ENCODE assay signal across 1 cellular context in the genomic region with DNA sequence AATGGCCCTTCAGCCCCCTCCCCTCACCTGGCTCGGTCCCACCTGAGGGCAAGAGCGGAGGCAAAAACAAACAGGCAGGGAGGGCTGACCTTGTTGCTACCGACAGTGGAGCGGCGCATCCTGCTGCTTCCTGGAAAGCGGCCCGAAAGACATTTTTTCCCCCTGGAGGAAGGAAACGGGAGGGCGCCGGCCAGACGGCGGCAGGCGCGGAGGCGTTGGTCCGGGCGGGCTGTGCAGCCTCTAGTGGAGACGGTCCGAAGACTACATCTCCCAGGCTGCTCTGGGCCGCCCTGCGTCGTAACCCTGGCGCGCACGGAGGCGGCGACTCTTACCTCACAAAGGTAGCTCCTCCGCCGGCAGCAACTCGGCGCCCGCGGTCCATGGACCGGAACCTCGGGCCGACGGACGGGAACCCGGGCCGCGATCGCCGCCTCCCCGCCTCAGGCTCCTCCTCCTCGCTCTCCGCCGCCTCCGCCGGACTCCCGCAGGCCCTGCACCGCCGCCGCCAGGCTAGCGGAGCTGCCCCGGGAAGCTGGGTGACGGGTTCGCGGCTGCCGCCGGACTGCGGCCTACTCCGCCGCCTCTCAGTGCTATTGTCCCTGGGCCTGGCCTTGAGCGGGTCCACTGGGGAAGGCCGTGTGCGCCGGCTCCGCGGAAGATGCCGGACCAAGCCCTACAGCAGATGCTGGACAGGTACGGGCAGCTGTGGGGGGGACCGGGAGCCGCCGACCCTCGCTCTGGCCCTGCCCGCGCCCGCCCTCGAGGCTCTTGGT.
TF ChIP-seq lines count a peak whose summit lies in the region.

A gene (minus strand): TSS at position 242 of the 773 bp plus-strand sequence. CDS start 50,728 bp downstream, outside the sequence.
A gene with protein sequence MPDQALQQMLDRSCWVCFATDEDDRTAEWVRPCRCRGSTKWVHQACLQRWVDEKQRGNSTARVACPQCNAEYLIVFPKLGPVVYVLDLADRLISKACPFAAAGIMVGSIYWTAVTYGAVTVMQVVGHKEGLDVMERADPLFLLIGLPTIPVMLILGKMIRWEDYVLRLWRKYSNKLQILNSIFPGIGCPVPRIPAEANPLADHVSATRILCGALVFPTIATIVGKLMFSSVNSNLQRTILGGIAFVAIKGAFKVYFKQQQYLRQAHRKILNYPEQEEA (plus strand): TSS at position 331 of the 773 bp plus-strand sequence. CDS start 328 bp downstream, at position 659.

TF ChIP-seq in HepG2, 621 proteins besides CTCF, POLR2A, EP300 and RAD21 (continued from another document and continues in another):
- TF ChIP-seq, protein P1, sequence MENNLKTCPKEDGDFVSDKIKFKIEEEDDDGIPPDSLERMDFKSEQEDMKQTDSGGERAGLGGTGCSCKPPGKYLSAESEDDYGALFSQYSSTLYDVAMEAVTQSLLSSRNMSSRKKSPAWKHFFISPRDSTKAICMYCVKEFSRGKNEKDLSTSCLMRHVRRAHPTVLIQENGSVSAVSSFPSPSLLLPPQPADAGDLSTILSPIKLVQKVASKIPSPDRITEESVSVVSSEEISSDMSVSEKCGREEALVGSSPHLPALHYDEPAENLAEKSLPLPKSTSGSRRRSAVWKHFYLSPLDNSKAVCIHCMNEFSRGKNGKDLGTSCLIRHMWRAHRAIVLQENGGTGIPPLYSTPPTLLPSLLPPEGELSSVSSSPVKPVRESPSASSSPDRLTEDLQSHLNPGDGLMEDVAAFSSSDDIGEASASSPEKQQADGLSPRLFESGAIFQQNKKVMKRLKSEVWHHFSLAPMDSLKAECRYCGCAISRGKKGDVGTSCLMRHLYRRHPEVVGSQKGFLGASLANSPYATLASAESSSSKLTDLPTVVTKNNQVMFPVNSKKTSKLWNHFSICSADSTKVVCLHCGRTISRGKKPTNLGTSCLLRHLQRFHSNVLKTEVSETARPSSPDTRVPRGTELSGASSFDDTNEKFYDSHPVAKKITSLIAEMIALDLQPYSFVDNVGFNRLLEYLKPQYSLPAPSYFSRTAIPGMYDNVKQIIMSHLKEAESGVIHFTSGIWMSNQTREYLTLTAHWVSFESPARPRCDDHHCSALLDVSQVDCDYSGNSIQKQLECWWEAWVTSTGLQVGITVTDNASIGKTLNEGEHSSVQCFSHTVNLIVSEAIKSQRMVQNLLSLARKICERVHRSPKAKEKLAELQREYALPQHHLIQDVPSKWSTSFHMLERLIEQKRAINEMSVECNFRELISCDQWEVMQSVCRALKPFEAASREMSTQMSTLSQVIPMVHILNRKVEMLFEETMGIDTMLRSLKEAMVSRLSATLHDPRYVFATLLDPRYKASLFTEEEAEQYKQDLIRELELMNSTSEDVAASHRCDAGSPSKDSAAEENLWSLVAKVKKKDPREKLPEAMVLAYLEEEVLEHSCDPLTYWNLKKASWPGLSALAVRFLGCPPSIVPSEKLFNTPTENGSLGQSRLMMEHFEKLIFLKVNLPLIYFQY (CRISPR knock-in tag; IDR thresholded peaks at IDR 0.05; ENCODE audit: borderline replicate concordance), result peak; percentile 100
- TF ChIP-seq, protein P2, sequence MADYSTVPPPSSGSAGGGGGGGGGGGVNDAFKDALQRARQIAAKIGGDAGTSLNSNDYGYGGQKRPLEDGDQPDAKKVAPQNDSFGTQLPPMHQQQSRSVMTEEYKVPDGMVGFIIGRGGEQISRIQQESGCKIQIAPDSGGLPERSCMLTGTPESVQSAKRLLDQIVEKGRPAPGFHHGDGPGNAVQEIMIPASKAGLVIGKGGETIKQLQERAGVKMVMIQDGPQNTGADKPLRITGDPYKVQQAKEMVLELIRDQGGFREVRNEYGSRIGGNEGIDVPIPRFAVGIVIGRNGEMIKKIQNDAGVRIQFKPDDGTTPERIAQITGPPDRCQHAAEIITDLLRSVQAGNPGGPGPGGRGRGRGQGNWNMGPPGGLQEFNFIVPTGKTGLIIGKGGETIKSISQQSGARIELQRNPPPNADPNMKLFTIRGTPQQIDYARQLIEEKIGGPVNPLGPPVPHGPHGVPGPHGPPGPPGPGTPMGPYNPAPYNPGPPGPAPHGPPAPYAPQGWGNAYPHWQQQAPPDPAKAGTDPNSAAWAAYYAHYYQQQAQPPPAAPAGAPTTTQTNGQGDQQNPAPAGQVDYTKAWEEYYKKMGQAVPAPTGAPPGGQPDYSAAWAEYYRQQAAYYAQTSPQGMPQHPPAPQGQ (CRISPR knock-in tag; IDR thresholded peaks at IDR 0.05; ENCODE audit: borderline replicate concordance), result no peak
- TF ChIP-seq BCL6 (CRISPR knock-in tag; IDR thresholded peaks at IDR 0.05) (peak; percentile 97), ZNF891 (CRISPR knock-in tag; IDR thresholded peaks at IDR 0.05) (no peak; the same call in none of the 2 replicates), KMT2A (CRISPR knock-in tag; IDR thresholded peaks at IDR 0.05) (peak; percentile 87), NONO (IDR thresholded peaks at IDR 0.05) (no peak), NONO (CRISPR knock-in tag; conservative IDR thresholded peaks at IDR 0.05) (0 out of 2 replicates have a peak, but pooled peaks have one; percentile 28), ATAD3A (CRISPR knock-in tag; IDR thresholded peaks at IDR 0.05) (peak; percentile 57; the same call in 1 of the 2 replicates), RBM39 (IDR thresholded peaks at IDR 0.05; ENCODE audit: low read depth, low read length, poor library complexity, severe bottlenecking) (peak; percentile 72), ZNF354B (CRISPR knock-in tag; IDR thresholded peaks at IDR 0.05) (0 out of 2 replicates have a peak, but pooled peaks have one; percentile 75), CCDC6 (CRISPR knock-in tag; IDR thresholded peaks at IDR 0.05) (peak; percentile 86), ZNF766 (CRISPR knock-in tag; IDR thresholded peaks at IDR 0.05; ENCODE audit: borderline replicate concordance) (peak; percentile 22; the same call in 1 of the 2 replicates), ZNF34 (CRISPR knock-in tag; IDR thresholded peaks at IDR 0.05; ENCODE audit: borderline replicate concordance) (peak; percentile 96), JUN (CRISPR knock-in tag; IDR thresholded peaks at IDR 0.05) (no peak), ZNF547 (CRISPR knock-in tag; IDR thresholded peaks at IDR 0.05) (peak; percentile 94), MAFF (IDR thresholded peaks at IDR 0.05; ENCODE audit: low read depth, low read length) (no peak), TGIF2 (CRISPR knock-in tag; IDR thresholded peaks at IDR 0.05) (peak; percentile 20; the same call in 1 of the 2 replicates), MXD4 (CRISPR knock-in tag; IDR thresholded peaks at IDR 0.05) (peak; percentile 38; the same call in 1 of the 2 replicates), TBX3 (IDR thresholded peaks at IDR 0.05; ENCODE audit: borderline replicate concordance) (0 out of 2 replicates have a peak, but pooled peaks have one; percentile 36), SIN3B (IDR thresholded peaks at IDR 0.05; ENCODE audit: low read length) (no peak), ZNF331 (CRISPR knock-in tag; IDR thresholded peaks at IDR 0.05) (0 out of 2 replicates have a peak, but pooled peaks have one; percentile 51), ZNF383 (CRISPR knock-in tag; IDR thresholded peaks at IDR 0.05; ENCODE audit: borderline replicate concordance) (0 out of 2 replicates have a peak, but pooled peaks have one; percentile 69), ZMYM4 (CRISPR knock-in tag; IDR thresholded peaks at IDR 0.05) (peak; percentile 83; the same call in 1 of the 2 replicates), YY1 (IDR thresholded peaks at IDR 0.05; ENCODE audit: insufficient read depth, insufficient replicate concordance, low read depth, low read length) (peak; percentile 80), KLF15 (CRISPR knock-in tag; IDR thresholded peaks at IDR 0.05; ENCODE audit: borderline replicate concordance) (no peak; the same call in 1 of the 2 replicates), NFKBIZ (CRISPR knock-in tag; IDR thresholded peaks at IDR 0.05) (peak; percentile 72; the same call in 1 of the 2 replicates), ZNF501 (CRISPR knock-in tag; IDR thresholded peaks at IDR 0.05) (peak; percentile 90), ZNF75D (CRISPR knock-in tag; IDR thresholded peaks at IDR 0.05; ENCODE audit: borderline replicate concordance) (peak; percentile 58; the same call in 1 of the 2 replicates)
- TF ChIP-seq, protein P3, sequence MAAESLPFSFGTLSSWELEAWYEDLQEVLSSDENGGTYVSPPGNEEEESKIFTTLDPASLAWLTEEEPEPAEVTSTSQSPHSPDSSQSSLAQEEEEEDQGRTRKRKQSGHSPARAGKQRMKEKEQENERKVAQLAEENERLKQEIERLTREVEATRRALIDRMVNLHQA (CRISPR knock-in tag; IDR thresholded peaks at IDR 0.05), result no peak
- TF ChIP-seq, protein P4, sequence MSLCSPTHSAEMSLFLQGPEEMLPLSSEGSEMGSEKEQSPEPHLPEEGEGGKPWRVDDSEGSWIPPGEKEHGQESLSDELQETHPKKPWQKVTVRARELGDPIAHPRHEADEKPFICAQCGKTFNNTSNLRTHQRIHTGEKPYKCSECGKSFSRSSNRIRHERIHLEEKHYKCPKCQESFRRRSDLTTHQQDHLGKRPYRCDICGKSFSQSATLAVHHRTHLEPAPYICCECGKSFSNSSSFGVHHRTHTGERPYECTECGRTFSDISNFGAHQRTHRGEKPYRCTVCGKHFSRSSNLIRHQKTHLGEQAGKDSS (CRISPR knock-in tag; IDR thresholded peaks at IDR 0.05; ENCODE audit: borderline replicate concordance, low read depth), result peak; percentile 67; the same call in 1 of the 2 replicates
- TF ChIP-seq, protein P5, sequence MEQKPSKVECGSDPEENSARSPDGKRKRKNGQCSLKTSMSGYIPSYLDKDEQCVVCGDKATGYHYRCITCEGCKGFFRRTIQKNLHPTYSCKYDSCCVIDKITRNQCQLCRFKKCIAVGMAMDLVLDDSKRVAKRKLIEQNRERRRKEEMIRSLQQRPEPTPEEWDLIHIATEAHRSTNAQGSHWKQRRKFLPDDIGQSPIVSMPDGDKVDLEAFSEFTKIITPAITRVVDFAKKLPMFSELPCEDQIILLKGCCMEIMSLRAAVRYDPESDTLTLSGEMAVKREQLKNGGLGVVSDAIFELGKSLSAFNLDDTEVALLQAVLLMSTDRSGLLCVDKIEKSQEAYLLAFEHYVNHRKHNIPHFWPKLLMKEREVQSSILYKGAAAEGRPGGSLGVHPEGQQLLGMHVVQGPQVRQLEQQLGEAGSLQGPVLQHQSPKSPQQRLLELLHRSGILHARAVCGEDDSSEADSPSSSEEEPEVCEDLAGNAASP (CRISPR knock-in tag; IDR thresholded peaks at IDR 0.05; ENCODE audit: borderline replicate concordance), result 0 out of 2 replicates have a peak, but pooled peaks have one; percentile 34
- TF ChIP-seq, protein P6, sequence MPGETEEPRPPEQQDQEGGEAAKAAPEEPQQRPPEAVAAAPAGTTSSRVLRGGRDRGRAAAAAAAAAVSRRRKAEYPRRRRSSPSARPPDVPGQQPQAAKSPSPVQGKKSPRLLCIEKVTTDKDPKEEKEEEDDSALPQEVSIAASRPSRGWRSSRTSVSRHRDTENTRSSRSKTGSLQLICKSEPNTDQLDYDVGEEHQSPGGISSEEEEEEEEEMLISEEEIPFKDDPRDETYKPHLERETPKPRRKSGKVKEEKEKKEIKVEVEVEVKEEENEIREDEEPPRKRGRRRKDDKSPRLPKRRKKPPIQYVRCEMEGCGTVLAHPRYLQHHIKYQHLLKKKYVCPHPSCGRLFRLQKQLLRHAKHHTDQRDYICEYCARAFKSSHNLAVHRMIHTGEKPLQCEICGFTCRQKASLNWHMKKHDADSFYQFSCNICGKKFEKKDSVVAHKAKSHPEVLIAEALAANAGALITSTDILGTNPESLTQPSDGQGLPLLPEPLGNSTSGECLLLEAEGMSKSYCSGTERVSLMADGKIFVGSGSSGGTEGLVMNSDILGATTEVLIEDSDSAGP (CRISPR knock-in tag; IDR thresholded peaks at IDR 0.05; ENCODE audit: borderline replicate concordance), result peak; percentile 91; the same call in 1 of the 2 replicates
- TF ChIP-seq, protein P7, sequence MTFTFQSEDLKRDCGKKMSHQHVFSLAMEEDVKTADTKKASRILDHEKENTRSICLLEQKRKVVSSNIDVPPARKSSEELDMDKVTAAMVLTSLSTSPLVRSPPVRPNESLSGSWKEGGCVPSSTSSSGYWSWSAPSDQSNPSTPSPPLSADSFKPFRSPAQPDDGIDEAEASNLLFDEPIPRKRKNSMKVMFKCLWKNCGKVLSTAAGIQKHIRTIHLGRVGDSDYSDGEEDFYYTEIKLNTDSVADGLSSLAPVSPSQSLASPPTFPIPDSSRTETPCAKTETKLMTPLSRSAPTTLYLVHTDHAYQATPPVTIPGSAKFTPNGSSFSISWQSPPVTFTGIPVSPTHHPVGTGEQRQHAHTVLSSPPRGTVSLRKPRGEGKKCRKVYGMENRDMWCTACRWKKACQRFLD (CRISPR knock-in tag; IDR thresholded peaks at IDR 0.05; ENCODE audit: borderline replicate concordance), result peak; percentile 49; the same call in 1 of the 2 replicates
- TF ChIP-seq, protein P8, sequence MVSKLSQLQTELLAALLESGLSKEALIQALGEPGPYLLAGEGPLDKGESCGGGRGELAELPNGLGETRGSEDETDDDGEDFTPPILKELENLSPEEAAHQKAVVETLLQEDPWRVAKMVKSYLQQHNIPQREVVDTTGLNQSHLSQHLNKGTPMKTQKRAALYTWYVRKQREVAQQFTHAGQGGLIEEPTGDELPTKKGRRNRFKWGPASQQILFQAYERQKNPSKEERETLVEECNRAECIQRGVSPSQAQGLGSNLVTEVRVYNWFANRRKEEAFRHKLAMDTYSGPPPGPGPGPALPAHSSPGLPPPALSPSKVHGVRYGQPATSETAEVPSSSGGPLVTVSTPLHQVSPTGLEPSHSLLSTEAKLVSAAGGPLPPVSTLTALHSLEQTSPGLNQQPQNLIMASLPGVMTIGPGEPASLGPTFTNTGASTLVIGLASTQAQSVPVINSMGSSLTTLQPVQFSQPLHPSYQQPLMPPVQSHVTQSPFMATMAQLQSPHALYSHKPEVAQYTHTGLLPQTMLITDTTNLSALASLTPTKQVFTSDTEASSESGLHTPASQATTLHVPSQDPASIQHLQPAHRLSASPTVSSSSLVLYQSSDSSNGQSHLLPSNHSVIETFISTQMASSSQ (IDR thresholded peaks at IDR 0.05; ENCODE audit: low read depth), result no peak
- TF ChIP-seq, protein P8 (CRISPR knock-in tag; IDR thresholded peaks at IDR 0.05; ENCODE audit: borderline replicate concordance), result peak; percentile 78
- TF ChIP-seq, protein P9, sequence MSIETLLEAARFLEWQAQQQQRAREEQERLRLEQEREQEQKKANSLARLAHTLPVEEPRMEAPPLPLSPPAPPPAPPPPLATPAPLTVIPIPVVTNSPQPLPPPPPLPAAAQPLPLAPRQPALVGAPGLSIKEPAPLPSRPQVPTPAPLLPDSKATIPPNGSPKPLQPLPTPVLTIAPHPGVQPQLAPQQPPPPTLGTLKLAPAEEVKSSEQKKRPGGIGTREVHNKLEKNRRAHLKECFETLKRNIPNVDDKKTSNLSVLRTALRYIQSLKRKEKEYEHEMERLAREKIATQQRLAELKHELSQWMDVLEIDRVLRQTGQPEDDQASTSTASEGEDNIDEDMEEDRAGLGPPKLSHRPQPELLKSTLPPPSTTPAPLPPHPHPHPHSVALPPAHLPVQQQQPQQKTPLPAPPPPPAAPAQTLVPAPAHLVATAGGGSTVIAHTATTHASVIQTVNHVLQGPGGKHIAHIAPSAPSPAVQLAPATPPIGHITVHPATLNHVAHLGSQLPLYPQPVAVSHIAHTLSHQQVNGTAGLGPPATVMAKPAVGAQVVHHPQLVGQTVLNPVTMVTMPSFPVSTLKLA (IDR thresholded peaks at IDR 0.05), result peak; percentile 24; the same call in 1 of the 2 replicates
